In genomic region chrX:109987884-109988283, GRCh38 we compare ENCODE assay signal across 24 cellular contexts.
"Had no signal": no experiment of that assay in that cellular context is flagged by ENCODE, and none has a peak within 500 bp of the region (broad histone marks: within the 10 kb centered on the region; RNA-seq: fewer than 3 reads in every experiment).

No MANE protein-coding gene starts in this region.

- H3K9me3 ChIP-seq: thyroid gland had no signal

- H2AFZ ChIP-seq: hepatocyte had no signal

- H3K27ac ChIP-seq: hepatocyte, thyroid gland had no signal

- H3K4me2 ChIP-seq: hepatocyte had no signal

- ATAC-seq: activated T-helper 17 cell treated with anti-CD3 and anti-CD28 coated beads, Interleukin-2, amount 50 U/mL, for 72 hours; esophagus mucosa; natural killer cell; stimulated activated naive CD8-positive, alpha-beta T cell treated with anti-CD3 and anti-CD28 coated beads, Interleukin-15, Interleukin-2, amounts not matched to agents 100 U/mL and 50 U/mL, for 24 hours; T-cell had no signal

- H3K4me1 ChIP-seq: thyroid gland had no signal

- H3K27me3 Mint-ChIP-seq: activated naive CD8-positive, alpha-beta T cell; activated T-helper 17 cell treated with anti-CD3 and anti-CD28 coated beads, Interleukin-2, amount 50 U/mL, for 72 hours; progenitor cell of endocrine pancreas had no signal

- H3K79me2 ChIP-seq: hepatocyte had no signal

- H3K36me3 Mint-ChIP-seq: activated naive CD8-positive, alpha-beta T cell; natural killer cell; T-cell had no signal

- H3K27me3 ChIP-seq: hepatocyte, thyroid gland had no signal

- FAIRE-seq: TTC549 had no signal

- H3K36me3 ChIP-seq: thyroid gland had no signal

- H3K4me3 ChIP-seq: hepatocyte, thyroid gland had no signal

- H3K9me3 Mint-ChIP-seq: activated T-helper 17 cell treated with anti-CD3 and anti-CD28 coated beads, Interleukin-2, amount 50 U/mL, for 72 hours; natural killer cell; T-cell; T-helper 2 cell treated with Interferon-gamma antibody and Interleukin-4, amounts not matched to agents 5 μg/mL and 100 μg/mL, for 36 hours had no signal

- DNase-seq: activated CD4-positive, alpha-beta T cell treated with anti-CD3 and anti-CD28 coated beads for 1 hour; activated CD4-positive, alpha-beta T cell treated with anti-CD3 and anti-CD28 coated beads, Interleukin-2, amount 50 U/mL, for 1 hour; activated T-cell treated with anti-CD3 and anti-CD28 coated beads, Interleukin-2, amount 50 U/mL, for 1 hour; amniotic stem cell; caudate nucleus; dermis blood vessel endothelial cell; effector CD8-positive, alpha-beta T cell; foreskin melanocyte; kidney glomerular epithelial cell; midbrain; natural killer cell; retina; stimulated activated CD4-positive, alpha-beta T cell treated with anti-CD3 and anti-CD28 coated beads, Interleukin-4, amount 100 ng/mL, for 4 hours; stimulated activated naive CD8-positive, alpha-beta T cell treated with anti-CD3 and anti-CD28 coated beads, Interleukin-15, Interleukin-2, amounts not matched to agents 100 U/mL and 50 U/mL, for 24 hours; substantia nigra; T-cell; thyroid gland had no signal

- H3K27ac Mint-ChIP-seq: activated naive CD8-positive, alpha-beta T cell; activated T-helper 17 cell treated with anti-CD3 and anti-CD28 coated beads, Interleukin-2, amount 50 U/mL, for 72 hours; natural killer cell; T-cell; T-helper 2 cell treated with Interferon-gamma antibody and Interleukin-4, amounts not matched to agents 5 μg/mL and 100 μg/mL, for 36 hours had no signal

- H3K4me3 Mint-ChIP-seq: activated naive CD8-positive, alpha-beta T cell; activated T-helper 17 cell treated with anti-CD3 and anti-CD28 coated beads, Interleukin-2, amount 50 U/mL, for 72 hours; natural killer cell; T-cell; T-helper 2 cell treated with Interferon-gamma antibody and Interleukin-4, amounts not matched to agents 5 μg/mL and 100 μg/mL, for 36 hours had no signal
